ENCODE assay signal across 1 cellular context in the genomic region with DNA sequence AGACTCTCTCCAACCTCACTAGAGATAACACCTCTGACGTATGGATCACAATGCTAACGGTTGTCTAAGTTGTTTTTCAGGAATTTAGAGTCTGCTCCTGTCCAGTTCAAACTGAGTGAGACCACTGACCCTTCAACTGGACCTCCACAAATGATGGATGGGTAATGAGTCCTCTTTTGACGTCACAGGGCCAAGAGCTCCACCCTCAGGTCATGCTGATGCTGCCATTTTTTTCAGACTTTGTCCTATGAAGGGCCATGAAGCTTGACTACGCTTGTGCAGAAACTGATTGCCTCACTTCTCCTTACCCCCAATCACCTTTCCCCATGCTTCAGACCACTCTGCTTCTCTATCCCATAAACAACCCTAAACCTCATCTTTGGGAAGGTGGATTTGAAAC.
TF ChIP-seq lines count a peak whose summit lies in the region.

No MANE protein-coding gene starts in this region.

TF ChIP-seq in SK-N-SH, 30 proteins besides CTCF, POLR2A, EP300 and RAD21 (continued from another document):
- TF ChIP-seq, protein P1, sequence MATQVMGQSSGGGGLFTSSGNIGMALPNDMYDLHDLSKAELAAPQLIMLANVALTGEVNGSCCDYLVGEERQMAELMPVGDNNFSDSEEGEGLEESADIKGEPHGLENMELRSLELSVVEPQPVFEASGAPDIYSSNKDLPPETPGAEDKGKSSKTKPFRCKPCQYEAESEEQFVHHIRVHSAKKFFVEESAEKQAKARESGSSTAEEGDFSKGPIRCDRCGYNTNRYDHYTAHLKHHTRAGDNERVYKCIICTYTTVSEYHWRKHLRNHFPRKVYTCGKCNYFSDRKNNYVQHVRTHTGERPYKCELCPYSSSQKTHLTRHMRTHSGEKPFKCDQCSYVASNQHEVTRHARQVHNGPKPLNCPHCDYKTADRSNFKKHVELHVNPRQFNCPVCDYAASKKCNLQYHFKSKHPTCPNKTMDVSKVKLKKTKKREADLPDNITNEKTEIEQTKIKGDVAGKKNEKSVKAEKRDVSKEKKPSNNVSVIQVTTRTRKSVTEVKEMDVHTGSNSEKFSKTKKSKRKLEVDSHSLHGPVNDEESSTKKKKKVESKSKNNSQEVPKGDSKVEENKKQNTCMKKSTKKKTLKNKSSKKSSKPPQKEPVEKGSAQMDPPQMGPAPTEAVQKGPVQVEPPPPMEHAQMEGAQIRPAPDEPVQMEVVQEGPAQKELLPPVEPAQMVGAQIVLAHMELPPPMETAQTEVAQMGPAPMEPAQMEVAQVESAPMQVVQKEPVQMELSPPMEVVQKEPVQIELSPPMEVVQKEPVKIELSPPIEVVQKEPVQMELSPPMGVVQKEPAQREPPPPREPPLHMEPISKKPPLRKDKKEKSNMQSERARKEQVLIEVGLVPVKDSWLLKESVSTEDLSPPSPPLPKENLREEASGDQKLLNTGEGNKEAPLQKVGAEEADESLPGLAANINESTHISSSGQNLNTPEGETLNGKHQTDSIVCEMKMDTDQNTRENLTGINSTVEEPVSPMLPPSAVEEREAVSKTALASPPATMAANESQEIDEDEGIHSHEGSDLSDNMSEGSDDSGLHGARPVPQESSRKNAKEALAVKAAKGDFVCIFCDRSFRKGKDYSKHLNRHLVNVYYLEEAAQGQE (IDR thresholded peaks at IDR 0.05; ENCODE audit: low read depth, low read length), result no peak
- no peak for TF ChIP-seq TEAD4 (IDR thresholded peaks at IDR 0.05; ENCODE audit: borderline replicate concordance, insufficient read depth)
- TF ChIP-seq FOSL2 (IDR thresholded peaks at IDR 0.05; ENCODE audit: borderline replicate concordance, low read depth), result no peak
- TF ChIP-seq SMC3 (IDR thresholded peaks at IDR 0.05; ENCODE audit: low read depth, low read length), result no peak
- TF ChIP-seq YY1 (IDR thresholded peaks at IDR 0.05; ENCODE audit: low read depth), result no peak
- no peak for TF ChIP-seq MXI1 (IDR thresholded peaks at IDR 0.05; ENCODE audit: low read depth, low read length)
- TF ChIP-seq, protein P2, sequence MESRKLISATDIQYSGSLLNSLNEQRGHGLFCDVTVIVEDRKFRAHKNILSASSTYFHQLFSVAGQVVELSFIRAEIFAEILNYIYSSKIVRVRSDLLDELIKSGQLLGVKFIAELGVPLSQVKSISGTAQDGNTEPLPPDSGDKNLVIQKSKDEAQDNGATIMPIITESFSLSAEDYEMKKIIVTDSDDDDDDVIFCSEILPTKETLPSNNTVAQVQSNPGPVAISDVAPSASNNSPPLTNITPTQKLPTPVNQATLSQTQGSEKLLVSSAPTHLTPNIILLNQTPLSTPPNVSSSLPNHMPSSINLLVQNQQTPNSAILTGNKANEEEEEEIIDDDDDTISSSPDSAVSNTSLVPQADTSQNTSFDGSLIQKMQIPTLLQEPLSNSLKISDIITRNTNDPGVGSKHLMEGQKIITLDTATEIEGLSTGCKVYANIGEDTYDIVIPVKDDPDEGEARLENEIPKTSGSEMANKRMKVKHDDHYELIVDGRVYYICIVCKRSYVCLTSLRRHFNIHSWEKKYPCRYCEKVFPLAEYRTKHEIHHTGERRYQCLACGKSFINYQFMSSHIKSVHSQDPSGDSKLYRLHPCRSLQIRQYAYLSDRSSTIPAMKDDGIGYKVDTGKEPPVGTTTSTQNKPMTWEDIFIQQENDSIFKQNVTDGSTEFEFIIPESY (IDR thresholded peaks at IDR 0.05; ENCODE audit: borderline replicate concordance, low read depth), result no peak
